In the genomic region with DNA sequence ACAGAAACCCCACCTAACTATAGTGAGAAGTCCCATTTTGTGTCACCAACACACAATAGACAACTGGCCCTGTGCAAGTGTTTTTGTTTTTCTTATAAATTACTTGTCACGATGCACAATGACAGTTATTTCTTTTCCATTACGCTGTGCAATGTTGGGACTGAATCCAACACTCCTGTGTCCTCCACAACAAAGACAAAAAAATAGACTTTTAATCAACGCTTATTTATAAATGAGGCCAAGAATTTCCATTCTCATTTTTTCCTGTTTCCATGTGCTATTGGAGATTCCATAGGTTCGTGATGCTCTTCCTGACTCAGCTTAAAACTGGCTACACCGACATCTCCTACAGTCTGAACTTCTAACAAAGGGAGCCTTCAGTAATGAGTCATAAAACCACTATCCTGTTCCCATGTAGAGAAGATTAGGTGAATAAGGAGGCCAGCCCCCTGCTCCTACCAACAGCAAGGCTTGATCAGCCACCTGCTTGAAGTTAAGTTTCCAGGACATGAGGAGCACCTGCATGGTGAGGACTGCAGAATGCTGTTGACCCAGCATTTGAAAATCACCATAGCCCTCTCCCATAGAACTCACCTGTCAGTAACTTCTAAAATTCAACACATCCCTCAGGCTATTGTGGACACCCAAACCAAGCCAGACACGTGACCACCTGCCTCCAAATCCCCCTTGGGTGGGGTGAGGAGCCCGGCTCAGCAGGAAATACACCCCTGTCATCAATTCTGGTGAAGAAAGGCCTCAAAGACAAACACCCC, we compare ENCODE assay signal across 1 cellular context.
TF ChIP-seq lines count a peak whose summit lies in the region.

No MANE protein-coding gene starts in this region.

TF ChIP-seq in endothelial cell of umbilical vein, 7 proteins besides CTCF, POLR2A, EP300 and RAD21 (continued from another document):
- TF ChIP-seq FOS (IDR thresholded peaks at IDR 0.05; ENCODE audit: borderline replicate concordance, insufficient read depth, low read length): no peak
- TF ChIP-seq GATA2 (IDR thresholded peaks at IDR 0.05; ENCODE audit: insufficient read depth, insufficient read length, low read depth, low read length): no peak
TF ChIP-seq in endothelial cell of umbilical vein: peak in this region for 0.
